9 cellular contexts compared by ENCODE assay signal in genomic region chr3:125498630-125499029, GRCh38.
"Had no signal": no experiment of that assay in that cellular context is flagged by ENCODE, and none has a peak within 500 bp of the region (broad histone marks: within the 10 kb centered on the region; RNA-seq: fewer than 3 reads in every experiment).

No MANE protein-coding gene starts in this region.

- H3K9ac ChIP-seq: GM23248 had no signal

- DNase-seq: GM23248, GOT3, H7, HFFc6, KBM-7 had no signal

- ATAC-seq: HCT116, HepG2 had no signal

- H3K4me1 ChIP-seq: HAP-1 had no signal

- H2AFZ ChIP-seq: GM23248 had no signal

- H3K9me3 ChIP-seq: HAP-1 had no signal

- H3K27ac ChIP-seq: GM23248, HL-60 had no signal

- H3K4me3 ChIP-seq: GM23248, HAP-1 had no signal
